Comparison of ENCODE assay signal across 1 cellular context in genomic region chr17:42199411-42200011, GRCh38.
TF ChIP-seq lines count a peak whose summit lies in the region.

No MANE protein-coding gene starts in this region.

TF ChIP-seq in H1, 55 proteins besides CTCF, POLR2A, EP300 and RAD21:
- no peak for TF ChIP-seq TAF7 (optimal IDR thresholded peaks at IDR 0.05; ENCODE audit: borderline replicate concordance, low read depth, low read length)
- TF ChIP-seq CHD7 (IDR thresholded peaks at IDR 0.05; ENCODE audit: insufficient replicate concordance, low read length) = no peak
- TF ChIP-seq SP4 (IDR thresholded peaks at IDR 0.05; ENCODE audit: low read length) = no peak
- no peak for TF ChIP-seq CHD1 (IDR thresholded peaks at IDR 0.05; ENCODE audit: low read depth, low read length)
- no peak for TF ChIP-seq CTBP2 (IDR thresholded peaks at IDR 0.05; ENCODE audit: borderline replicate concordance, insufficient read depth, insufficient read length, low read length)
- no peak for TF ChIP-seq GTF2F1 (IDR thresholded peaks at IDR 0.05; ENCODE audit: borderline replicate concordance, low read depth, low read length)
- no peak for TF ChIP-seq PHF8 (conservative IDR thresholded peaks at IDR 0.05; ENCODE audit: low read depth, low read length)
- TF ChIP-seq ZNF274 (IDR thresholded peaks at IDR 0.05; ENCODE audit: borderline replicate concordance, extremely low read depth, low read length) = no peak
- no peak for TF ChIP-seq SIX5 (IDR thresholded peaks at IDR 0.05; ENCODE audit: low read depth, low read length)
